1 cellular context compared by ENCODE assay signal in the genomic region with DNA sequence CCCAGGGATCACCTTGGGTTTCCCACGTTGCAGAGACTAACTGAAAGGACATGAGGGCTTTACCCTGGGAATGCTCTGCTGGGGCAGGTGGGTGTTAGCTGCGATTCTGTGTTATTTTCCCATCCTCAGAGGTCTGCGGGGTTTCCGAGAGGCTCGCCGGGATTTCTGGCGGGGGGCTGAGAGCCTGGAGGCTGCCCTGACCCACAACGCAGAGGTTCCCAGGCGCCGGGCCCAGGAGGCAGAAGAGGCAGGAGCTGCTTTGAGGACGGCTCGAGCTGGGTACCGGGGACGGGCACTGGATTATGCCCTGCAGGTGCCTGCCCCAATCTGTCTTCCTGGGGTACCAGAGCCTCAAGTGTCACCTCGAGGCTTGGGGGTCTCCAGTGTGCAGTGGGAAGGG.
TF ChIP-seq lines count a peak whose summit lies in the region.

No MANE protein-coding gene starts in this region.

TF ChIP-seq in K562, 482 proteins besides CTCF, POLR2A, EP300 and RAD21:
- TF ChIP-seq HIVEP1 (CRISPR knock-in tag; IDR thresholded peaks at IDR 0.05): no peak
- no peak for TF ChIP-seq BHLHE40 (IDR thresholded peaks at IDR 0.05; ENCODE audit: low read length)
- TF ChIP-seq GTF2B (IDR thresholded peaks at IDR 0.05; ENCODE audit: extremely low read depth, insufficient read length): no peak
- 0 out of 2 replicates have a peak, but pooled peaks have one; percentile 11 for TF ChIP-seq POLR2G (IDR thresholded peaks at IDR 0.05; ENCODE audit: low read depth, low read length)
- TF ChIP-seq ZNF263 (CRISPR knock-in tag; IDR thresholded peaks at IDR 0.05; ENCODE audit: borderline replicate concordance): no peak
- TF ChIP-seq ZNF668 (CRISPR knock-in tag; IDR thresholded peaks at IDR 0.05): no peak
- no peak for TF ChIP-seq JUND (IDR thresholded peaks at IDR 0.05; ENCODE audit: borderline replicate concordance, low read depth, low read length)
- no peak for TF ChIP-seq JUND (tag; IDR thresholded peaks at IDR 0.05; ENCODE audit: borderline replicate concordance, low read depth, low read length)
- TF ChIP-seq SP1 (CRISPR knock-in tag; IDR thresholded peaks at IDR 0.05): no peak
TF ChIP-seq in K562: peak in this region for 1.
